In genomic region chr12:122399254-122399591, GRCh38 we compare ENCODE assay signal across 8 cellular contexts. TPM values are rescaled to one million over a fixed set of nuclear protein-coding genes. Genes with fewer than 3 reads are reported as not detected.
DNase-seq lines count a peak whose midpoint lies in the region; ATAC-seq and TF ChIP-seq lines count a peak whose summit lies in the region.

No MANE protein-coding gene starts in this region.

- H3K27ac ChIP-seq in HCT116 (ENCODE audit: low read depth, low read length) (peak overlapping the region; percentile 91), WERI-Rb-1 (peak overlapping the region; percentile 60; the same call in 1 of the 2 replicates), heart right ventricle (peak overlapping the region in 9 of 10 donors; percentile 38 to 92 (median 86))

- POLR2A ChIA-PET in HCT116 (lab: Charles Lee): interaction anchor here (0.7 to 2.9 kb wide), 14 partner anchors 11 to 127 kb away, joined by 3 to 22 read pairs (median 5); partner anchors contain the start of genes CLIP1, KNTC1, RSRC2 and ZCCHC8

- H3K9me2 ChIP-seq in HCT116 (ENCODE audit: insufficient read depth): no peaks in the 10 kb centered on the region

- no peak for TF ChIP-seq CTCF in HCT116 (IDR thresholded peaks at IDR 0.05 in 2 of 3, conservative IDR thresholded peaks at IDR 0.05 in 1 of 3; ENCODE audit: borderline replicate concordance in 1 of 3, insufficient read depth in 1 of 3, low read depth in 2 of 3, low read length in 2 of 3)
- no peak for TF ChIP-seq CTCF in WERI-Rb-1 (IDR thresholded peaks at IDR 0.05; ENCODE audit: low read depth, low read length)
- no peak for TF ChIP-seq CTCF in heart right ventricle (IDR thresholded peaks at IDR 0.05)

- peaks cover 71% of the 10 kb centered on the region for H3K79me2 ChIP-seq in HCT116 (ENCODE audit: insufficient read depth, low read length)

- H3K27me3 ChIP-seq in HCT116 (ENCODE audit: insufficient read depth, low read length) (no peaks in the 10 kb centered on the region), WERI-Rb-1 (ENCODE audit: insufficient read depth, low read depth, severe bottlenecking) (no peaks in the 10 kb centered on the region), heart right ventricle (no peaks in the 10 kb centered on the region), skeletal muscle satellite cell (ENCODE audit: control insufficient read depth, insufficient read depth, low read length) (no peaks in the 10 kb centered on the region)

- intact Hi-C loops in HCT116 (cut with micrococcal nuclease) (loop anchor here (1.0 kb wide), 1 partner anchor 72 kb away; no protein-coding TSS in a partner anchor), heart right ventricle (cut with DNase I) (loop anchor here in 9 of 10 donors (1.0 to 5.0 kb wide), 5 partner anchors 70 to 78 kb away; no protein-coding TSS in a partner anchor)

- BruUV-seq in HCT116 (replicated peaks; lab: Mats Ljungman, UMichigan): no TSS peak

- H2AFZ ChIP-seq in HCT116 (ENCODE audit: low read depth, low read length, poor library complexity, severe bottlenecking): no peak overlapping the region

- RAD21 ChIA-PET in HCT116 (lab: Charles Lee; ENCODE audit: low non-redundant PET in 1 of 2, low total read pairs in 2 of 2, uncharacterized antibody in 2 of 2, unreplicated experiment in 2 of 2): interaction anchor here (0.7 to 2.5 kb wide), 5 partner anchors 24 to 150 kb away, joined by 3 to 17 read pairs (median 5); partner anchors contain the start of gene ZCCHC8 (in 1 of the 2)

- H3K9ac ChIP-seq in HCT116 (ENCODE audit: low read length): peak overlapping the region; percentile 80
- H3K9ac ChIP-seq in skeletal muscle satellite cell (ENCODE audit: low read depth, low read length): peak overlapping the region; percentile 86

- no peaks in the 10 kb centered on the region for H4K20me1 ChIP-seq in HCT116 (ENCODE audit: insufficient read depth)

- H3K4me3 ChIP-seq in HCT116 (replicated peaks in 1 of 2; ENCODE audit: low read depth in 1 of 2, low read length in 2 of 2) (peak overlapping the region in 1 of 2 experiments; percentile 53; a peak in 3 of 4 replicates), WERI-Rb-1 (ENCODE audit: low read depth, low read length) (no peak overlapping the region), heart right ventricle (peak overlapping the region in 7 of 10 donors; percentile 11 to 35 (median 28)), skeletal muscle satellite cell (ENCODE audit: low read length) (peak overlapping the region; percentile 23)

- H3K4me2 ChIP-seq in HCT116 (ENCODE audit: low read length): peak overlapping the region; percentile 91
- peak overlapping the region; percentile 77 for H3K4me2 ChIP-seq in skeletal muscle satellite cell (ENCODE audit: low read length)

- CTCF ChIA-PET in HCT116 (lab: Charles Lee): interaction anchor here (0.7 to 4.6 kb wide), 11 partner anchors 9 to 151 kb away, joined by 3 to 112 read pairs (median 4); partner anchors contain the start of genes CLIP1 and ZCCHC8

- ATAC-seq in HCT116 (peak; percentile 5), heart right ventricle (peak in 7 of 8 donors; percentile 4 to 27 (median 11)), HG03442 (IDR thresholded peaks at IDR 0.05; ENCODE audit: unreplicated experiment) (no peak), HG03175 (IDR thresholded peaks at IDR 0.05; ENCODE audit: unreplicated experiment) (no peak)

- H3K4me1 ChIP-seq in HCT116 (ENCODE audit: control insufficient read depth in 1 of 2, insufficient read depth in 2 of 2, low read length in 2 of 2) (peaks cover 36 to 64% of the 10 kb centered on the region in 2 experiments), heart right ventricle (peaks cover 3 to 43% (median 19%) of the 10 kb centered on the region in 9 donors), skeletal muscle satellite cell (ENCODE audit: control insufficient read depth, insufficient read depth, low read length) (peaks cover 35% of the 10 kb centered on the region)

- WGBS in heart right ventricle, 2 donors: 21 to 47% methylated on average over 2 of the region's 2 CpGs

- DNase-seq in HCT116 (ENCODE audit: low read depth, low spot score) (no peak), WERI-Rb-1 (no peak), heart right ventricle (no peak), NCI-H446 (lab: John Stamatoyannopoulos, UW) (no peak), GOT3 (lab: John Stamatoyannopoulos, UW) (no peak)

- H3K9me3 ChIP-seq in HCT116 (ENCODE audit: control insufficient read depth in 1 of 2, insufficient read depth in 1 of 2, low read depth in 1 of 2, low read length in 2 of 2) (no peaks in the 10 kb centered on the region), WERI-Rb-1 (ENCODE audit: severe bottlenecking) (no peaks in the 10 kb centered on the region), heart right ventricle (no peaks in the 10 kb centered on the region), skeletal muscle satellite cell (replicated peaks; ENCODE audit: low read length) (no peaks in the 10 kb centered on the region)

- TF ChIP-seq RAD21 in HCT116 (IDR thresholded peaks at IDR 0.05; ENCODE audit: low read depth): no peak

- H3K36me3 ChIP-seq in HCT116 (ENCODE audit: control insufficient read depth in 1 of 2, insufficient read depth in 2 of 2, low read length in 2 of 2) (no peaks in the 10 kb centered on the region), WERI-Rb-1 (no peaks in the 10 kb centered on the region), heart right ventricle (peaks cover 0 to 4% (median 0%) of the 10 kb centered on the region in 9 donors), skeletal muscle satellite cell (ENCODE audit: insufficient read depth, low read length) (no peaks in the 10 kb centered on the region)

- no peak for TF ChIP-seq POLR2A in HCT116 (IDR thresholded peaks at IDR 0.05; ENCODE audit: borderline replicate concordance, extremely low read depth, insufficient read depth, insufficient read length)

TF ChIP-seq in HCT116, 20 proteins besides CTCF, POLR2A, EP300 and RAD21:
- TF ChIP-seq ZNF274 (IDR thresholded peaks at IDR 0.05; ENCODE audit: low read depth, low read length) (no peak), MAX (IDR thresholded peaks at IDR 0.05) (no peak; the same call in 1 of the 2 replicates), SP1 (IDR thresholded peaks at IDR 0.05; ENCODE audit: low read depth) (no peak)
TF ChIP-seq in HCT116: peak in this region for 0.

RNA-seq across cellular contexts. Expression of gene CLIP1, which starts 23.2 kb away (rescaled TPM):
- total RNA-seq in HCT116 (2021; ENCODE audit: unreplicated experiment): 42.9 TPM
- polyA plus RNA-seq in HCT116 (2012): 24.7 and 27.4 TPM in 2 replicates
- total RNA-seq in heart right ventricle: 100 to 1,000 TPM in 5 of 10 donors, 10 to 100 TPM in 5; 87.4 to 135 (median 100) TPM
- polyA plus RNA-seq in heart right ventricle: 10 to 100 TPM; 36.3 to 39.1 TPM
- total RNA-seq in skeletal muscle satellite cell (2012; rRNA removed): 38.4 and 48.4 TPM in 2 replicates

Comparison
In these comparisons a context has a peak if more than half of its experiments do, and no peak if none do; other contexts are left out.
1. ATAC-seq: peak in HCT116 (single experiment) and heart right ventricle (7 of 8); none in HG03442 (single experiment) and HG03175 (single experiment).
2. Peak in every context shown above with its lines, with median percentiles within 50 percentile points of each other: H3K27ac ChIP-seq.